In genomic region chr2:45729753-45730512, GRCh38 we compare ENCODE assay signal across 9 cellular contexts.
DNase-seq lines count a peak whose midpoint lies in the region; ATAC-seq and TF ChIP-seq lines count a peak whose summit lies in the region.
"Had no signal": no experiment of that assay in that cellular context is flagged by ENCODE, and none has a peak within 500 bp of the region (broad histone marks: within the 10 kb centered on the region; RNA-seq: fewer than 3 reads in every experiment).

No MANE protein-coding gene starts in this region.

- H3K27ac Mint-ChIP-seq in CD14-positive monocyte, result peak overlapping the region; percentile 8 to 90 (median 76)

- H3K79me2 ChIP-seq in SK-N-SH (ENCODE audit: insufficient read depth), result no peaks in the 10 kb centered on the region; the same call in 1 of the 2 replicates

- H3K4me2 ChIP-seq in SK-N-SH, result no peak overlapping the region

- H3F3A ChIP-seq in SK-N-SH (replicated peaks; ENCODE audit: insufficient read depth), result no peaks in the 10 kb centered on the region

- no peaks in the 10 kb centered on the region for H3K9me3 ChIP-seq in SK-N-SH
- no peaks in the 10 kb centered on the region for H3K9me3 ChIP-seq in right lobe of liver
- H3K9me3 ChIP-seq in testis, result no peaks in the 10 kb centered on the region

- CTCF ChIA-PET in SK-N-SH (lab: Yijun Ruan, JAX), result interaction anchor here (0.8 to 1.7 kb wide), 7 partner anchors 9 to 86 kb away, joined by 3 to 5 read pairs (median 3); partner anchors contain the start of gene PRKCE

- H2AFZ ChIP-seq in SK-N-SH (ENCODE audit: low read depth), result no peak overlapping the region

- peaks cover 0 to 5% (median 0%) of the 10 kb centered on the region in 7 donors for H3K9me3 Mint-ChIP-seq in CD14-positive monocyte

- DNase-seq in CD14-positive monocyte (ENCODE audit: low spot score) (no peak), SK-N-SH (no peak), right lobe of liver (no peak), NCI-H446 (lab: John Stamatoyannopoulos, UW) (no peak), testis (no peak)
- no peak for DNase-seq in activated T-cell treated with anti-CD3 and anti-CD28 coated beads, Interleukin-2, amount 50 U/mL, for 48 hours

- no peaks in the 10 kb centered on the region for H4K20me1 ChIP-seq in SK-N-SH (ENCODE audit: insufficient read depth)

- H3K9me2 ChIP-seq in SK-N-SH, result no peaks in the 10 kb centered on the region

- POLR2A ChIA-PET in SK-N-SH (lab: Yijun Ruan, JAX), result interaction anchor here (0.6 kb wide), 1 partner anchor 1042 kb away, joined by 4 read pairs; no protein-coding TSS in a partner anchor

- WGBS in SK-N-SH (ENCODE audit: low lambda C conversion rate), result 95% methylated on average over 8 of the region's 8 CpGs
- 89% methylated on average over 5 of the region's 8 CpGs for WGBS in right lobe of liver (ENCODE audit: insufficient coverage, low coverage, low lambda C conversion rate, missing lambda C conversion rate)
- WGBS in testis, 2 donors, result 84 to 93% methylated on average over 8 of the region's 8 CpGs

- H3K4me3 Mint-ChIP-seq in CD14-positive monocyte, result peak overlapping the region; percentile 34 to 40

- no peak for TF ChIP-seq POLR2A in right lobe of liver (IDR thresholded peaks at IDR 0.05)
- TF ChIP-seq POLR2A in testis (IDR thresholded peaks at IDR 0.05), result no peak

- TF ChIP-seq RAD21 in SK-N-SH (IDR thresholded peaks at IDR 0.05; ENCODE audit: low read length), result no peak

- peaks cover 58% of the 10 kb centered on the region for H3K4me1 Mint-ChIP-seq in CD14-positive monocyte

- H3K27ac ChIP-seq in SK-N-SH (ENCODE audit: low read depth in 2 of 2, low read length in 1 of 2), result no peak overlapping the region
- H3K27ac ChIP-seq in right lobe of liver, result no peak overlapping the region
- H3K27ac ChIP-seq in testis, result no peak overlapping the region
- H3K27ac ChIP-seq: epithelial cell of prostate had no signal

- peaks cover 1 to 6% of the 10 kb centered on the region in 2 donors for H3K36me3 Mint-ChIP-seq in CD14-positive monocyte

- peaks cover 0 to 4% (median 0%) of the 10 kb centered on the region in 3 donors for H3K27me3 Mint-ChIP-seq in CD14-positive monocyte (ENCODE audit: low read depth in 3 of 3)

- ATAC-seq in GM19351 (IDR thresholded peaks at IDR 0.05; ENCODE audit: unreplicated experiment), result peak; percentile 53
- ATAC-seq in HG03139 (IDR thresholded peaks at IDR 0.05; ENCODE audit: unreplicated experiment), result peak; percentile 42
- ATAC-seq in right lobe of liver, result peak; percentile 41 to 60 (median 54)

- H3K27me3 ChIP-seq in SK-N-SH (ENCODE audit: insufficient read depth) (no peaks in the 10 kb centered on the region), right lobe of liver (no peaks in the 10 kb centered on the region), testis (no peaks in the 10 kb centered on the region)

- H3K4me3 ChIP-seq in SK-N-SH (ENCODE audit: low read depth in 2 of 2, low read length in 1 of 2) (no peak overlapping the region), right lobe of liver (no peak overlapping the region), testis (no peak overlapping the region)

- no peak overlapping the region for H3K9ac ChIP-seq in SK-N-SH

- intact Hi-C loops in CD14-positive monocyte (cut with micrococcal nuclease), result loop anchor here (2.0 to 5.0 kb wide), 3 partner anchors 41 to 78 kb away; partner anchors contain the start of gene PRKCE (in 1 of the 2)
- intact Hi-C loops in right lobe of liver (cut with DNase I), result no loop called here
- intact Hi-C loops in testis (cut with DNase I; ENCODE audit: low total_unique reads), result no loop called here

- H3K4me1 ChIP-seq in SK-N-SH (ENCODE audit: control insufficient read depth in 1 of 2, insufficient read depth in 2 of 2, low read depth in 1 of 2, low read length in 1 of 2), result no peaks in the 10 kb centered on the region; a peak in 1 of 4 replicates
- no peaks in the 10 kb centered on the region for H3K4me1 ChIP-seq in right lobe of liver
- H3K4me1 ChIP-seq in testis, result no peaks in the 10 kb centered on the region

- TF ChIP-seq CTCF in CD14-positive monocyte (IDR thresholded peaks at IDR 0.05), result peak; percentile 59
- peak; percentile 23 for TF ChIP-seq CTCF in SK-N-SH (IDR thresholded peaks at IDR 0.05)
- peak in 3 of 4 donors; percentile 4 to 30 (median 23) for TF ChIP-seq CTCF in right lobe of liver (IDR thresholded peaks at IDR 0.05)
- TF ChIP-seq CTCF in testis (IDR thresholded peaks at IDR 0.05), result peak in 1 of 3 experiments; percentile 17

- no peak for TF ChIP-seq EP300 in SK-N-SH (IDR thresholded peaks at IDR 0.05; ENCODE audit: borderline replicate concordance in 1 of 2, low read depth in 1 of 2, low read length in 1 of 2)

- H3K36me3 ChIP-seq in SK-N-SH (replicated peaks in 1 of 2; ENCODE audit: control insufficient read depth in 1 of 2, insufficient read depth in 2 of 2, low read length in 1 of 2) (no peaks in the 10 kb centered on the region), right lobe of liver (no peaks in the 10 kb centered on the region), testis (ENCODE audit: low read depth, missing control alignments) (no peaks in the 10 kb centered on the region)

TF ChIP-seq in SK-N-SH, 30 proteins besides CTCF, POLR2A, EP300 and RAD21:
- TF ChIP-seq TCF12 (IDR thresholded peaks at IDR 0.05), result no peak
- TF ChIP-seq ZBTB33 (IDR thresholded peaks at IDR 0.05; ENCODE audit: borderline replicate concordance, low read depth), result no peak
- TF ChIP-seq MAX (IDR thresholded peaks at IDR 0.05; ENCODE audit: low read depth), result no peak
- TF ChIP-seq GATA2 (CRISPR knock-in tag; IDR thresholded peaks at IDR 0.05), result no peak
- TF ChIP-seq TAF1 (IDR thresholded peaks at IDR 0.05; ENCODE audit: borderline replicate concordance, low read depth, low read length), result no peak
- TF ChIP-seq EZH2phosphoT487 (IDR thresholded peaks at IDR 0.05; ENCODE audit: borderline replicate concordance, low read depth), result no peak

Comparison
In these comparisons a context has a peak if more than half of its experiments do, and no peak if none do; other contexts are left out.
1. intact Hi-C loops: an anchor here in CD14-positive monocyte (2.0 to 5.0 kb wide); none called in right lobe of liver and testis.